Comparison of ENCODE assay signal across 1 cellular context in the genomic region with DNA sequence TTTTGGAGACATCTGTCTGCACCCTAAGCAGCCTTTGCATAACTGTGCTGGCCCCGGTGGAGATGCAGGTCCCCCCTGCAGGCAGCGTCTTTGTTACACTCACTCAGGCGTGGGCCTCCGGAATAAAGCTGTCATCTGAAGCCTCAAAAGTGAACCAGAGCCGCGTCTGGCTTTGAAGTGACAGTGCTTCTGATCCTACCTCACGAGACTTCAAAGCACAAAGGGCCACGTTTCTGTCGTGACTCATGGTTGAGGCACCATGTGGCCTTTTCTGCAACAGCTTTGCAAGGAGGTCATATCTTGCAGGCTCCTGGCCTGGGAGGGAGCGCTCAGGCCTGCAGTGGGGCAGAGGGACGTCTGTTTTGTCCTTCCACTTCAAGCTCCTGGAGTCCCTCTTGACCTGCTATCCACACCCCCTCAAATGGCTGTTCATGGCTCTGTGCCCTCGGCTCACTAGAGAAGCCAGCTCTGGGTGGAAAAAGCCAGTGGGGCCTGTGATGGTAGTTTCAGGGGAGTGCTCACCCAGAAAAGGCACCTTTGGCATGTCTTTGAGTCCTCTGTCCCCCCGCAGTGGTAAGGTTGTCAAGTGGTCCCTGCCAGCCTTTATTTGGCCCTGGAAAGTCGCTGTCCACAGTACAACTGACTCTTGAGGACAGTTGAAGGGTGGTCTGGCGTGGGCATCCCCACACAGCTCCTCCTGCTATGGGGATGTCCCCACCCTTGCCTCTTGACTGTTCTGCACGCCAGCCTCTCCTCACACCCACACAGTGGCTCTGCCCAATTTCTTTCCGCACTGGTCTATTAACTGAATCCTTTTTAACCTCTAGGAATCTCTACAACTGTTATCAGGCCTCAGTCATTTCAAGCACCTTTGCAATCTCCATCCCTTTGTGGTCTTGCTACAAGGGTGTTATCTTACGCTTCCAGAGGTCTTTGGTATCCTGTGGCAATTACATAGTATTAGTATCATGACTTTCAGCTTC.
TF ChIP-seq lines count a peak whose summit lies in the region.

No MANE protein-coding gene starts in this region.

TF ChIP-seq in WTC11, 78 proteins besides CTCF, POLR2A, EP300 and RAD21 (continued from another document):
- TF ChIP-seq STAT6 (CRISPR knock-in tag; conservative IDR thresholded peaks at IDR 0.05; ENCODE audit: low read depth) (no peak), SOX15 (CRISPR knock-in tag; IDR thresholded peaks at IDR 0.05) (no peak), TEAD1 (CRISPR knock-in tag; IDR thresholded peaks at IDR 0.05) (no peak)
